ENCODE assay signal across 16 cellular contexts in the genomic region with DNA sequence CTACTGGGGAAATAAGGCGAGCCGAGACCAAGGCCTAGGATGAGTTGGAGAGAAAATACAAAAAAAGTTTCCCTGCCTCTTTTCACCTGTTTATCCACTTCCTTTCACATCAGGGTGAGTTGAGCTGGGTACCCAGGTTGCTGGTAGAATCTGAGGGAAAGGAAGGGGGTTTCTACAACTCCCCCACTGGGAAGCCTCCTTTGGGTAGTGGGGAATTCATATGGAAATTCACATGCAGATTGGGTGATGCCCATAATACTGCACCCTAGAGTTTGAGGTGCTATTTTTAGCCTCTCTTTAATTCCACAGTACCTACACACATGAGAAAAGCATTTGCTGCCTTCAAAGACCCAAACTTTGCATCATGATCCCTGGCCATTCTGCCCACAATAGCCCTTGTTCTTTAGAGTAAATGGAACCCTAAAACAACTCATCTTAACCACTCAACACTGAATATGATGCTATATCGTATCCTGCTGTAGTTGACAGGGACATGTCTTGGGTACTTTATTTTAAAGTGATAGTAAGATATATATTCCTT. TPM values are rescaled to one million over a fixed set of nuclear protein-coding genes. Genes with fewer than 3 reads are reported as not detected.
DNase-seq lines count a peak whose midpoint lies in the region; ATAC-seq and TF ChIP-seq lines count a peak whose summit lies in the region.
"Had no signal": no experiment of that assay in that cellular context is flagged by ENCODE, and none has a peak within 500 bp of the region (broad histone marks: within the 10 kb centered on the region; RNA-seq: fewer than 3 reads in every experiment).

No MANE protein-coding gene starts in this region.

- no peak overlapping the region for H4K5ac ChIP-seq in H9 (ENCODE audit: insufficient read length, low read depth, low read length)

- H3K18ac ChIP-seq in H9 (ENCODE audit: insufficient read length, low read depth, low read length) = no peak overlapping the region

- POLR2A ChIA-PET in WTC11 (lab: Charles Lee) = no interaction called here

- H2BK12ac ChIP-seq in H9 (ENCODE audit: insufficient read length, low read depth, low read length) = no peak overlapping the region

- H3T11ph ChIP-seq in H9 (ENCODE audit: low read length) = no peak overlapping the region

- no peak overlapping the region for H2AK5ac ChIP-seq in H9 (ENCODE audit: insufficient read length, low read length)

- no peaks in the 10 kb centered on the region for H4K20me1 ChIP-seq in H9 (ENCODE audit: control insufficient read depth, insufficient read depth, insufficient read length)

- peak overlapping the region; percentile 36 for H3K4me2 ChIP-seq in H9 (ENCODE audit: insufficient read depth, insufficient read length, low read length)

- no peak overlapping the region for H3K9ac ChIP-seq in H9 (ENCODE audit: extremely low read depth, insufficient read length, low read length)

- no peak overlapping the region for H3K4ac ChIP-seq in H9 (ENCODE audit: low read depth, low read length)

- H3K9me3 ChIP-seq in H9 (ENCODE audit: control insufficient read depth, low read depth, low read length) = no peaks in the 10 kb centered on the region
- H3K9me3 ChIP-seq: BE2C had no signal

- H2BK20ac ChIP-seq in H9 (ENCODE audit: low read depth, low read length, poor library complexity, severe bottlenecking) = no peak overlapping the region

- H3K27me3 ChIP-seq in H9 (ENCODE audit: insufficient read depth, low read length) = no peaks in the 10 kb centered on the region; the same call in 1 of the 2 replicates
- H3K27me3 ChIP-seq: BE2C had no signal

- H3K23ac ChIP-seq in H9 (ENCODE audit: insufficient read length, low read depth, low read length) = no peak overlapping the region

- H4K8ac ChIP-seq in H9 (replicated peaks; ENCODE audit: insufficient read length, low read depth, low read length) = no peak overlapping the region

- H3K36me3 Mint-ChIP-seq in H9 (ENCODE audit: insufficient read depth in 1 of 3, low read depth in 3 of 3) (no peaks in the 10 kb centered on the region; a peak in 1 of 7 replicates), WTC11 (no peaks in the 10 kb centered on the region)
- peaks cover 1% of the 10 kb centered on the region for H3K36me3 Mint-ChIP-seq in activated naive CD8-positive, alpha-beta T cell treated with anti-CD3 and anti-CD28 coated beads, Interleukin-2, amount 50 U/mL, for 24 hours (ENCODE audit: low read depth)

- WGBS in H9 (ENCODE audit: extremely low coverage, insufficient read length, low lambda C conversion rate) = no CpG with 5 or more reads among the region's 3 CpGs

- no peak overlapping the region for H3K14ac ChIP-seq in H9 (ENCODE audit: insufficient read depth, low read length)

- no peak for TF ChIP-seq CTCF in H9 (conservative IDR thresholded peaks at IDR 0.05)
- no peak for TF ChIP-seq CTCF in WTC11 (IDR thresholded peaks at IDR 0.05)

- H3K9me3 Mint-ChIP-seq in H9 (no peaks in the 10 kb centered on the region), WTC11 (no peaks in the 10 kb centered on the region)
- no peaks in the 10 kb centered on the region for H3K9me3 Mint-ChIP-seq in activated naive CD8-positive, alpha-beta T cell treated with anti-CD3 and anti-CD28 coated beads, Interleukin-2, amount 50 U/mL, for 24 hours
- H3K9me3 Mint-ChIP-seq: CD8-positive, alpha-beta T cell had no signal

- no peak overlapping the region for H2BK5ac ChIP-seq in H9 (ENCODE audit: insufficient read length, low read length)

- no peak overlapping the region for H3K56ac ChIP-seq in H9 (ENCODE audit: insufficient read length, low read depth, low read length)

- H3K4me1 Mint-ChIP-seq in H9 = peaks cover 20 to 23% of the 10 kb centered on the region in 2 experiments
- H3K4me1 Mint-ChIP-seq in WTC11 = peaks cover 39% of the 10 kb centered on the region
- peaks cover 31% of the 10 kb centered on the region for H3K4me1 Mint-ChIP-seq in activated naive CD8-positive, alpha-beta T cell treated with anti-CD3 and anti-CD28 coated beads, Interleukin-2, amount 50 U/mL, for 24 hours

- ATAC-seq in WTC11 (peak; percentile 44), HG02763 (IDR thresholded peaks at IDR 0.05; ENCODE audit: unreplicated experiment) (no peak)
- no peak for ATAC-seq in activated naive CD8-positive, alpha-beta T cell treated with anti-CD3 and anti-CD28 coated beads, Interleukin-2, amount 50 U/mL, for 24 hours
- ATAC-seq: CD8-positive, alpha-beta T cell; K562 had no signal

- H2BK120ac ChIP-seq in H9 (ENCODE audit: low read depth, low read length, poor library complexity, severe bottlenecking) = no peak overlapping the region

- DNase-seq in H9 (peak; percentile 30), WTC11 (ENCODE audit: low spot score) (no peak), iPS DF 4.7 (ENCODE audit: extremely low read depth, low spot score) (peak; percentile 53), iPS-NIHi7 (ENCODE audit: extremely low spot score) (peak; percentile 30), MV-4-11 (lab: John Stamatoyannopoulos, UW) (no peak)
- DNase-seq in central memory CD4-positive, alpha-beta T cell = no peak
- no peak for DNase-seq in activated naive CD8-positive, alpha-beta T cell treated with anti-CD3 and anti-CD28 coated beads, Interleukin-2, amount 50 U/mL, for 24 hours
- DNase-seq: BE2C; CD8-positive, alpha-beta T cell; COR-L47; DMS153; DMS79 treated with DMSO at 0.1 percent for 48 hours; EL had no signal

- H3K79me2 ChIP-seq in H9 (ENCODE audit: insufficient read depth, low read length) = no peaks in the 10 kb centered on the region; the same call in 1 of the 2 replicates

- peaks cover 21% of the 10 kb centered on the region for H3K27me3 Mint-ChIP-seq in H9 (ENCODE audit: low read depth)
- H3K27me3 Mint-ChIP-seq in WTC11 (ENCODE audit: low read depth) = peaks cover 18% of the 10 kb centered on the region
- H3K27me3 Mint-ChIP-seq in activated naive CD8-positive, alpha-beta T cell treated with anti-CD3 and anti-CD28 coated beads, Interleukin-2, amount 50 U/mL, for 24 hours = no peaks in the 10 kb centered on the region

- H3K4me1 ChIP-seq in H9 (ENCODE audit: insufficient read depth, low read length) = 0 out of 2 replicates have a peak, but pooled peaks cover 7% of the 10 kb centered on the region

- H3K27ac Mint-ChIP-seq in H9 = peak overlapping the region in 1 of 3 experiments; percentile 89; a peak in 2 of 7 replicates
- peak overlapping the region; percentile 50 for H3K27ac Mint-ChIP-seq in WTC11
- H3K27ac Mint-ChIP-seq in activated naive CD8-positive, alpha-beta T cell treated with anti-CD3 and anti-CD28 coated beads, Interleukin-2, amount 50 U/mL, for 24 hours = no peak overlapping the region
- H3K27ac Mint-ChIP-seq: CD8-positive, alpha-beta T cell had no signal

- no peaks in the 10 kb centered on the region for H3K79me1 ChIP-seq in H9 (ENCODE audit: insufficient read depth, low read depth, low read length, poor library complexity, severe bottlenecking)

- peak overlapping the region; percentile 55 for H3K27ac ChIP-seq in H9 (ENCODE audit: insufficient read length, low read depth, low read length)
- H3K27ac ChIP-seq: C4-2B had no signal

- H2AFZ ChIP-seq in H9 (ENCODE audit: low read length) = no peak overlapping the region

- H3K4me3 Mint-ChIP-seq in H9 = no peak overlapping the region
- H3K4me3 Mint-ChIP-seq in WTC11 = no peak overlapping the region
- no peak overlapping the region for H3K4me3 Mint-ChIP-seq in activated naive CD8-positive, alpha-beta T cell treated with anti-CD3 and anti-CD28 coated beads, Interleukin-2, amount 50 U/mL, for 24 hours
- H3K4me3 Mint-ChIP-seq: CD8-positive, alpha-beta T cell had no signal

- CTCF ChIA-PET in WTC11 (lab: Charles Lee) = interaction anchor here (1.4 kb wide), 1 partner anchor 92 kb away, joined by 3 read pairs; no protein-coding TSS in a partner anchor

- H4K91ac ChIP-seq in H9 (ENCODE audit: insufficient read length, low read depth, low read length) = no peak overlapping the region

- peaks cover 8% of the 10 kb centered on the region for H3K23me2 ChIP-seq in H9 (ENCODE audit: insufficient read length, low read depth, low read length, poor library complexity, severe bottlenecking)

- no peak overlapping the region for H2BK15ac ChIP-seq in H9 (ENCODE audit: low read depth, low read length)

TF ChIP-seq in WTC11, 78 proteins besides CTCF, POLR2A, EP300 and RAD21 (continues in another document):
- TF ChIP-seq, protein P1, sequence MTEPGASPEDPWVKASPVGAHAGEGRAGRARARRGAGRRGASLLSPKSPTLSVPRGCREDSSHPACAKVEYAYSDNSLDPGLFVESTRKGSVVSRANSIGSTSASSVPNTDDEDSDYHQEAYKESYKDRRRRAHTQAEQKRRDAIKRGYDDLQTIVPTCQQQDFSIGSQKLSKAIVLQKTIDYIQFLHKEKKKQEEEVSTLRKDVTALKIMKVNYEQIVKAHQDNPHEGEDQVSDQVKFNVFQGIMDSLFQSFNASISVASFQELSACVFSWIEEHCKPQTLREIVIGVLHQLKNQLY (CRISPR knock-in tag; IDR thresholded peaks at IDR 0.05) = no peak
- TF ChIP-seq NFYB (CRISPR knock-in tag; conservative IDR thresholded peaks at IDR 0.05; ENCODE audit: low read depth) (no peak), TEAD1 (CRISPR knock-in tag; IDR thresholded peaks at IDR 0.05) (0 out of 2 replicates have a peak, but pooled peaks have one; percentile 42), EMX1 (CRISPR knock-in tag; IDR thresholded peaks at IDR 0.05) (no peak), FOXJ3 (CRISPR knock-in tag; IDR thresholded peaks at IDR 0.05; ENCODE audit: borderline replicate concordance) (no peak), ZNF121 (CRISPR knock-in tag; IDR thresholded peaks at IDR 0.05) (no peak), GRHL2 (CRISPR knock-in tag; IDR thresholded peaks at IDR 0.05; ENCODE audit: insufficient replicate concordance, severe bottlenecking) (no peak), ZNF671 (CRISPR knock-in tag; IDR thresholded peaks at IDR 0.05) (no peak), FOXK1 (CRISPR knock-in tag; IDR thresholded peaks at IDR 0.05) (no peak), ZNF423 (CRISPR knock-in tag; IDR thresholded peaks at IDR 0.05) (peak; percentile 27; the same call in 1 of the 2 replicates), TCF7 (CRISPR knock-in tag; IDR thresholded peaks at IDR 0.05; ENCODE audit: low read depth) (no peak)
- TF ChIP-seq, protein P2, sequence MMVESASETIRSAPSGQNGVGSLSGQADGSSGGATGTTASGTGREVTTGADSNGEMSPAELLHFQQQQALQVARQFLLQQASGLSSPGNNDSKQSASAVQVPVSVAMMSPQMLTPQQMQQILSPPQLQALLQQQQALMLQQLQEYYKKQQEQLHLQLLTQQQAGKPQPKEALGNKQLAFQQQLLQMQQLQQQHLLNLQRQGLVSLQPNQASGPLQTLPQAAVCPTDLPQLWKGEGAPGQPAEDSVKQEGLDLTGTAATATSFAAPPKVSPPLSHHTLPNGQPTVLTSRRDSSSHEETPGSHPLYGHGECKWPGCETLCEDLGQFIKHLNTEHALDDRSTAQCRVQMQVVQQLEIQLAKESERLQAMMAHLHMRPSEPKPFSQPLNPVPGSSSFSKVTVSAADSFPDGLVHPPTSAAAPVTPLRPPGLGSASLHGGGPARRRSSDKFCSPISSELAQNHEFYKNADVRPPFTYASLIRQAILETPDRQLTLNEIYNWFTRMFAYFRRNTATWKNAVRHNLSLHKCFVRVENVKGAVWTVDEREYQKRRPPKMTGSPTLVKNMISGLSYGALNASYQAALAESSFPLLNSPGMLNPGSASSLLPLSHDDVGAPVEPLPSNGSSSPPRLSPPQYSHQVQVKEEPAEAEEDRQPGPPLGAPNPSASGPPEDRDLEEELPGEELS (CRISPR knock-in tag; IDR thresholded peaks at IDR 0.05) = no peak

RNA-seq across cellular contexts. Expression of a gene that starts 2.7 kb away (rescaled TPM):
- total RNA-seq in H9 (2021) (20.6 and 20.9 TPM in 2 replicates), WTC11 (2021) (25.3 to 34.1 TPM (median 27.6 TPM) in 3 replicates)

Comparison
In these comparisons a context has a peak if more than half of its experiments do, and no peak if none do; other contexts are left out.
1. DNase-seq: peak in H9 (single experiment), iPS DF 4.7 (single experiment) and iPS-NIHi7 (single experiment); none in WTC11 (single experiment), central memory CD4-positive, alpha-beta T cell (single experiment), activated naive CD8-positive, alpha-beta T cell treated with anti-CD3 and anti-CD28 coated beads, Interleukin-2, amount 50 U/mL, for 24 hours (single experiment) and MV-4-11 (single experiment).